1 cellular context compared by ENCODE assay signal in genomic region chr9:136849038-136849959, GRCh38.
TF ChIP-seq lines count a peak whose summit lies in the region.

Gene PHPT1, plus strand, starts transcription at chr9:136849409. Its CDS starts 22 bp downstream, at chr9:136849431.

TF ChIP-seq in SK-N-SH, 30 proteins besides CTCF, POLR2A, EP300 and RAD21 (continued from another document):
- peak; percentile 59 for TF ChIP-seq PBX3 (IDR thresholded peaks at IDR 0.05)
